23 cellular contexts compared by ENCODE assay signal in genomic region chr3:32381922-32382321, GRCh38.
"Had no signal": no experiment of that assay in that cellular context is flagged by ENCODE, and none has a peak within 500 bp of the region (broad histone marks: within the 10 kb centered on the region; RNA-seq: fewer than 3 reads in every experiment).

No MANE protein-coding gene starts in this region.

- H3K27ac ChIP-seq: KMS-11, RWPE1 had no signal

- ATAC-seq: Panc1, PC-3, T-cell had no signal

- H3K9me2 ChIP-seq: SK-N-SH had no signal

- H3K27me3 Mint-ChIP-seq: T-cell had no signal

- H3K4me3 Mint-ChIP-seq: T-cell had no signal

- DNase-seq: IMR-90; Kasumi-1; MM.1S; NCI-H1092 treated with DMSO at 0.1 percent for 48 hours; NCI-H1436; NCI-H187; NCI-H2029; NCI-H2081 treated with DMSO at 0.1 percent for 48 hours; NCI-H2171; NCI-H226; NCI-H446; NCI-H510A; NCI-H524 treated with DMSO at 0.1 percent for 48 hours; NCI-H69; NK-92 treated with Interleukin-12 subunit alpha and Interleukin-12 subunit beta, amount 100 ng/mL, for 24 hours; PC-3; SHP77; SK-N-SH; SW 1271; T-cell had no signal

- H3K27ac Mint-ChIP-seq: T-cell had no signal

- H3K9ac ChIP-seq: KMS-11, SK-N-SH had no signal

- H3K9me3 ChIP-seq: SK-N-SH had no signal

- H3K9me3 Mint-ChIP-seq: T-cell had no signal

- H3K4me2 ChIP-seq: KMS-11, SK-N-SH had no signal

- H3K36me3 Mint-ChIP-seq: T-cell had no signal
